ENCODE assay signal across 1 cellular context in the genomic region with DNA sequence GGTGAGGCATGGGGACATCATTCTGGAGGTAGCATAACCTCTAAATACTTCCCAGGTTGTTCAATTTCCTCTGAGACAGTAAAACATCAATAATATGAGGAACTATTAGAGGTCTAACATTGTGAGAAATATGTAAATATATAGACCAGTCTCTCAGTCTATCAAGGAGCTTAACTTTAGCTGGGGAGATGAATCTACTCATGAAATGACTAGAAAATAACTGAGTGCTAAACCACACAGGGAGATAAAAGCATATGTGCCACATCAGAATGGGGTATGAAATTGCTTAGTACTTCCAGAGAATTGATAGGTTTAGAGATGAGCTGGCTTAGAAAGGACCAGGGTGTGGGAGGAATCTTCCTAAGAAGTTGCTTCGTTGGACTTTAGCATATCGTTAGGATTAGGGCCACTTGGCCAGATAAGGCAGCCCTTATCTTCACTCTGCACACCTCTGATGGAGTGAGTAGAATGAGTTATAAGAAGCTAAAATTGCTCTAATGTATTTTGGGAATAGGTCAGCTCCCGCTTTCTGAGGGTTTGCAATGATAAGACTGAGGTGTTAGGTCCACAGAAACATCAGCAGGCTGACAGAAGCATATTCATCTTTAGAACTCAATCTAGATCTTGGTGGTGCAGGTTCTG.
A peak's percentile ranks its signal among the peaks of the same experiment; 100 is the strongest.
TF ChIP-seq lines count a peak whose summit lies in the region.

No MANE protein-coding gene starts in this region.

TF ChIP-seq in K562, 482 proteins besides CTCF, POLR2A, EP300 and RAD21 (continued from another document and continues in another):
- TF ChIP-seq, protein P1, sequence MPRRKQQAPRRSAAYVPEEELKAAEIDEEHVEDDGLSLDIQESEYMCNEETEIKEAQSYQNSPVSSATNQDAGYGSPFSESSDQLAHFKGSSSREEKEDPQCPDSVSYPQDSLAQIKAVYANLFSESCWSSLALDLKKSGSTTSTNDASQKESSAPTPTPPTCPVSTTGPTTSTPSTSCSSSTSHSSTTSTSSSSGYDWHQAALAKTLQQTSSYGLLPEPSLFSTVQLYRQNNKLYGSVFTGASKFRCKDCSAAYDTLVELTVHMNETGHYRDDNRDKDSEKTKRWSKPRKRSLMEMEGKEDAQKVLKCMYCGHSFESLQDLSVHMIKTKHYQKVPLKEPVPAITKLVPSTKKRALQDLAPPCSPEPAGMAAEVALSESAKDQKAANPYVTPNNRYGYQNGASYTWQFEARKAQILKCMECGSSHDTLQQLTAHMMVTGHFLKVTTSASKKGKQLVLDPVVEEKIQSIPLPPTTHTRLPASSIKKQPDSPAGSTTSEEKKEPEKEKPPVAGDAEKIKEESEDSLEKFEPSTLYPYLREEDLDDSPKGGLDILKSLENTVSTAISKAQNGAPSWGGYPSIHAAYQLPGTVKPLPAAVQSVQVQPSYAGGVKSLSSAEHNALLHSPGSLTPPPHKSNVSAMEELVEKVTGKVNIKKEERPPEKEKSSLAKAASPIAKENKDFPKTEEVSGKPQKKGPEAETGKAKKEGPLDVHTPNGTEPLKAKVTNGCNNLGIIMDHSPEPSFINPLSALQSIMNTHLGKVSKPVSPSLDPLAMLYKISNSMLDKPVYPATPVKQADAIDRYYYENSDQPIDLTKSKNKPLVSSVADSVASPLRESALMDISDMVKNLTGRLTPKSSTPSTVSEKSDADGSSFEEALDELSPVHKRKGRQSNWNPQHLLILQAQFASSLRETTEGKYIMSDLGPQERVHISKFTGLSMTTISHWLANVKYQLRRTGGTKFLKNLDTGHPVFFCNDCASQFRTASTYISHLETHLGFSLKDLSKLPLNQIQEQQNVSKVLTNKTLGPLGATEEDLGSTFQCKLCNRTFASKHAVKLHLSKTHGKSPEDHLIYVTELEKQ (CRISPR knock-in tag; IDR thresholded peaks at IDR 0.05) = no peak
- TF ChIP-seq ELF2 (CRISPR knock-in tag; IDR thresholded peaks at IDR 0.05) = no peak
- no peak for TF ChIP-seq XRCC5 (IDR thresholded peaks at IDR 0.05; ENCODE audit: low read depth, low read length)
- TF ChIP-seq PRPF4 (IDR thresholded peaks at IDR 0.05; ENCODE audit: insufficient read depth, low read depth, low read length, poor library complexity, severe bottlenecking) = no peak
- TF ChIP-seq ZNF444 (CRISPR knock-in tag; IDR thresholded peaks at IDR 0.05) = no peak
- TF ChIP-seq, protein P2, sequence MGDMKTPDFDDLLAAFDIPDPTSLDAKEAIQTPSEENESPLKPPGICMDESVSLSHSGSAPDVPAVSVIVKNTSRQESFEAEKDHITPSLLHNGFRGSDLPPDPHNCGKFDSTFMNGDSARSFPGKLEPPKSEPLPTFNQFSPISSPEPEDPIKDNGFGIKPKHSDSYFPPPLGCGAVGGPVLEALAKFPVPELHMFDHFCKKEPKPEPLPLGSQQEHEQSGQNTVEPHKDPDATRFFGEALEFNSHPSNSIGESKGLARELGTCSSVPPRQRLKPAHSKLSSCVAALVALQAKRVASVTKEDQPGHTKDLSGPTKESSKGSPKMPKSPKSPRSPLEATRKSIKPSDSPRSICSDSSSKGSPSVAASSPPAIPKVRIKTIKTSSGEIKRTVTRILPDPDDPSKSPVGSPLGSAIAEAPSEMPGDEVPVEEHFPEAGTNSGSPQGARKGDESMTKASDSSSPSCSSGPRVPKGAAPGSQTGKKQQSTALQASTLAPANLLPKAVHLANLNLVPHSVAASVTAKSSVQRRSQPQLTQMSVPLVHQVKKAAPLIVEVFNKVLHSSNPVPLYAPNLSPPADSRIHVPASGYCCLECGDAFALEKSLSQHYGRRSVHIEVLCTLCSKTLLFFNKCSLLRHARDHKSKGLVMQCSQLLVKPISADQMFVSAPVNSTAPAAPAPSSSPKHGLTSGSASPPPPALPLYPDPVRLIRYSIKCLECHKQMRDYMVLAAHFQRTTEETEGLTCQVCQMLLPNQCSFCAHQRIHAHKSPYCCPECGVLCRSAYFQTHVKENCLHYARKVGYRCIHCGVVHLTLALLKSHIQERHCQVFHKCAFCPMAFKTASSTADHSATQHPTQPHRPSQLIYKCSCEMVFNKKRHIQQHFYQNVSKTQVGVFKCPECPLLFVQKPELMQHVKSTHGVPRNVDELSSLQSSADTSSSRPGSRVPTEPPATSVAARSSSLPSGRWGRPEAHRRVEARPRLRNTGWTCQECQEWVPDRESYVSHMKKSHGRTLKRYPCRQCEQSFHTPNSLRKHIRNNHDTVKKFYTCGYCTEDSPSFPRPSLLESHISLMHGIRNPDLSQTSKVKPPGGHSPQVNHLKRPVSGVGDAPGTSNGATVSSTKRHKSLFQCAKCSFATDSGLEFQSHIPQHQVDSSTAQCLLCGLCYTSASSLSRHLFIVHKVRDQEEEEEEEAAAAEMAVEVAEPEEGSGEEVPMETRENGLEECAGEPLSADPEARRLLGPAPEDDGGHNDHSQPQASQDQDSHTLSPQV (IDR thresholded peaks at IDR 0.05) = no peak
- TF ChIP-seq, protein P3, sequence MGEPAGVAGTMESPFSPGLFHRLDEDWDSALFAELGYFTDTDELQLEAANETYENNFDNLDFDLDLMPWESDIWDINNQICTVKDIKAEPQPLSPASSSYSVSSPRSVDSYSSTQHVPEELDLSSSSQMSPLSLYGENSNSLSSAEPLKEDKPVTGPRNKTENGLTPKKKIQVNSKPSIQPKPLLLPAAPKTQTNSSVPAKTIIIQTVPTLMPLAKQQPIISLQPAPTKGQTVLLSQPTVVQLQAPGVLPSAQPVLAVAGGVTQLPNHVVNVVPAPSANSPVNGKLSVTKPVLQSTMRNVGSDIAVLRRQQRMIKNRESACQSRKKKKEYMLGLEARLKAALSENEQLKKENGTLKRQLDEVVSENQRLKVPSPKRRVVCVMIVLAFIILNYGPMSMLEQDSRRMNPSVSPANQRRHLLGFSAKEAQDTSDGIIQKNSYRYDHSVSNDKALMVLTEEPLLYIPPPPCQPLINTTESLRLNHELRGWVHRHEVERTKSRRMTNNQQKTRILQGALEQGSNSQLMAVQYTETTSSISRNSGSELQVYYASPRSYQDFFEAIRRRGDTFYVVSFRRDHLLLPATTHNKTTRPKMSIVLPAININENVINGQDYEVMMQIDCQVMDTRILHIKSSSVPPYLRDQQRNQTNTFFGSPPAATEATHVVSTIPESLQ (CRISPR knock-in tag; IDR thresholded peaks at IDR 0.05) = no peak
- TF ChIP-seq MTA3 (IDR thresholded peaks at IDR 0.05; ENCODE audit: borderline replicate concordance) = peak; percentile 71; the same call in 1 of the 2 replicates
- peak; percentile 83 for TF ChIP-seq LCOR (CRISPR knock-in tag; IDR thresholded peaks at IDR 0.05)
- no peak for TF ChIP-seq ZNF830 (CRISPR knock-in tag; IDR thresholded peaks at IDR 0.05)
- peak; percentile 89 for TF ChIP-seq CBFA2T2 (conservative IDR thresholded peaks at IDR 0.05)
- TF ChIP-seq RBM14 (IDR thresholded peaks at IDR 0.05; ENCODE audit: borderline replicate concordance, insufficient read depth, low read depth, low read length) = no peak
- no peak for TF ChIP-seq SRSF1 (IDR thresholded peaks at IDR 0.05; ENCODE audit: low read depth, low read length)
- TF ChIP-seq SAFB (IDR thresholded peaks at IDR 0.05; ENCODE audit: borderline replicate concordance, low read depth, low read length) = no peak
- no peak for TF ChIP-seq ZBTB7A (IDR thresholded peaks at IDR 0.05; ENCODE audit: borderline replicate concordance, control insufficient read depth, low read depth, low read length)
- TF ChIP-seq PTTG1 (tag; IDR thresholded peaks at IDR 0.05; ENCODE audit: low read depth) = no peak
- TF ChIP-seq, protein P4, sequence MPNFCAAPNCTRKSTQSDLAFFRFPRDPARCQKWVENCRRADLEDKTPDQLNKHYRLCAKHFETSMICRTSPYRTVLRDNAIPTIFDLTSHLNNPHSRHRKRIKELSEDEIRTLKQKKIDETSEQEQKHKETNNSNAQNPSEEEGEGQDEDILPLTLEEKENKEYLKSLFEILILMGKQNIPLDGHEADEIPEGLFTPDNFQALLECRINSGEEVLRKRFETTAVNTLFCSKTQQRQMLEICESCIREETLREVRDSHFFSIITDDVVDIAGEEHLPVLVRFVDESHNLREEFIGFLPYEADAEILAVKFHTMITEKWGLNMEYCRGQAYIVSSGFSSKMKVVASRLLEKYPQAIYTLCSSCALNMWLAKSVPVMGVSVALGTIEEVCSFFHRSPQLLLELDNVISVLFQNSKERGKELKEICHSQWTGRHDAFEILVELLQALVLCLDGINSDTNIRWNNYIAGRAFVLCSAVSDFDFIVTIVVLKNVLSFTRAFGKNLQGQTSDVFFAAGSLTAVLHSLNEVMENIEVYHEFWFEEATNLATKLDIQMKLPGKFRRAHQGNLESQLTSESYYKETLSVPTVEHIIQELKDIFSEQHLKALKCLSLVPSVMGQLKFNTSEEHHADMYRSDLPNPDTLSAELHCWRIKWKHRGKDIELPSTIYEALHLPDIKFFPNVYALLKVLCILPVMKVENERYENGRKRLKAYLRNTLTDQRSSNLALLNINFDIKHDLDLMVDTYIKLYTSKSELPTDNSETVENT (CRISPR knock-in tag; IDR thresholded peaks at IDR 0.05) = no peak
- TF ChIP-seq BDP1 (IDR thresholded peaks at IDR 0.05; ENCODE audit: insufficient read depth, insufficient read length) = no peak
- peak; percentile 97 for TF ChIP-seq TEAD4 (IDR thresholded peaks at IDR 0.05; ENCODE audit: low read length)
- TF ChIP-seq TEAD4 (CRISPR knock-in tag; IDR thresholded peaks at IDR 0.05; ENCODE audit: borderline replicate concordance) = no peak
- TF ChIP-seq CBX3 (IDR thresholded peaks at IDR 0.05; ENCODE audit: borderline replicate concordance in 1 of 2, low read length in 2 of 2) = peak in 1 of 2 experiments; percentile 33; a peak in 1 of 3 replicates
- no peak for TF ChIP-seq ZFP36 (IDR thresholded peaks at IDR 0.05; ENCODE audit: low read depth, low read length, partially characterized antibody)
- no peak for TF ChIP-seq TARDBP (IDR thresholded peaks at IDR 0.05)
- no peak for TF ChIP-seq FOXJ3 (CRISPR knock-in tag; IDR thresholded peaks at IDR 0.05)
- TF ChIP-seq NFE2 (IDR thresholded peaks at IDR 0.05; ENCODE audit: low read depth) = peak; percentile 62; the same call in 1 of the 2 replicates
- TF ChIP-seq, protein P5, sequence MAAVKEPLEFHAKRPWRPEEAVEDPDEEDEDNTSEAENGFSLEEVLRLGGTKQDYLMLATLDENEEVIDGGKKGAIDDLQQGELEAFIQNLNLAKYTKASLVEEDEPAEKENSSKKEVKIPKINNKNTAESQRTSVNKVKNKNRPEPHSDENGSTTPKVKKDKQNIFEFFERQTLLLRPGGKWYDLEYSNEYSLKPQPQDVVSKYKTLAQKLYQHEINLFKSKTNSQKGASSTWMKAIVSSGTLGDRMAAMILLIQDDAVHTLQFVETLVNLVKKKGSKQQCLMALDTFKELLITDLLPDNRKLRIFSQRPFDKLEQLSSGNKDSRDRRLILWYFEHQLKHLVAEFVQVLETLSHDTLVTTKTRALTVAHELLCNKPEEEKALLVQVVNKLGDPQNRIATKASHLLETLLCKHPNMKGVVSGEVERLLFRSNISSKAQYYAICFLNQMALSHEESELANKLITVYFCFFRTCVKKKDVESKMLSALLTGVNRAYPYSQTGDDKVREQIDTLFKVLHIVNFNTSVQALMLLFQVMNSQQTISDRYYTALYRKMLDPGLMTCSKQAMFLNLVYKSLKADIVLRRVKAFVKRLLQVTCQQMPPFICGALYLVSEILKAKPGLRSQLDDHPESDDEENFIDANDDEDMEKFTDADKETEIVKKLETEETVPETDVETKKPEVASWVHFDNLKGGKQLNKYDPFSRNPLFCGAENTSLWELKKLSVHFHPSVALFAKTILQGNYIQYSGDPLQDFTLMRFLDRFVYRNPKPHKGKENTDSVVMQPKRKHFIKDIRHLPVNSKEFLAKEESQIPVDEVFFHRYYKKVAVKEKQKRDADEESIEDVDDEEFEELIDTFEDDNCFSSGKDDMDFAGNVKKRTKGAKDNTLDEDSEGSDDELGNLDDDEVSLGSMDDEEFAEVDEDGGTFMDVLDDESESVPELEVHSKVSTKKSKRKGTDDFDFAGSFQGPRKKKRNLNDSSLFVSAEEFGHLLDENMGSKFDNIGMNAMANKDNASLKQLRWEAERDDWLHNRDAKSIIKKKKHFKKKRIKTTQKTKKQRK (IDR thresholded peaks at IDR 0.05; ENCODE audit: borderline replicate concordance, low read depth, low read length) = no peak
- TF ChIP-seq SREBF1 (IDR thresholded peaks at IDR 0.05; ENCODE audit: borderline replicate concordance, low read depth, low read length) = no peak
- TF ChIP-seq, protein P6, sequence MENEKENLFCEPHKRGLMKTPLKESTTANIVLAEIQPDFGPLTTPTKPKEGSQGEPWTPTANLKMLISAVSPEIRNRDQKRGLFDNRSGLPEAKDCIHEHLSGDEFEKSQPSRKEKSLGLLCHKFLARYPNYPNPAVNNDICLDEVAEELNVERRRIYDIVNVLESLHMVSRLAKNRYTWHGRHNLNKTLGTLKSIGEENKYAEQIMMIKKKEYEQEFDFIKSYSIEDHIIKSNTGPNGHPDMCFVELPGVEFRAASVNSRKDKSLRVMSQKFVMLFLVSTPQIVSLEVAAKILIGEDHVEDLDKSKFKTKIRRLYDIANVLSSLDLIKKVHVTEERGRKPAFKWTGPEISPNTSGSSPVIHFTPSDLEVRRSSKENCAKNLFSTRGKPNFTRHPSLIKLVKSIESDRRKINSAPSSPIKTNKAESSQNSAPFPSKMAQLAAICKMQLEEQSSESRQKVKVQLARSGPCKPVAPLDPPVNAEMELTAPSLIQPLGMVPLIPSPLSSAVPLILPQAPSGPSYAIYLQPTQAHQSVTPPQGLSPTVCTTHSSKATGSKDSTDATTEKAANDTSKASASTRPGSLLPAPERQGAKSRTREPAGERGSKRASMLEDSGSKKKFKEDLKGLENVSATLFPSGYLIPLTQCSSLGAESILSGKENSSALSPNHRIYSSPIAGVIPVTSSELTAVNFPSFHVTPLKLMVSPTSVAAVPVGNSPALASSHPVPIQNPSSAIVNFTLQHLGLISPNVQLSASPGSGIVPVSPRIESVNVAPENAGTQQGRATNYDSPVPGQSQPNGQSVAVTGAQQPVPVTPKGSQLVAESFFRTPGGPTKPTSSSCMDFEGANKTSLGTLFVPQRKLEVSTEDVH (IDR thresholded peaks at IDR 0.05; ENCODE audit: low read depth, partially characterized antibody) = no peak
- TF ChIP-seq LEF1 (IDR thresholded peaks at IDR 0.05) = peak; percentile 59; the same call in 1 of the 2 replicates
- TF ChIP-seq, protein P7, sequence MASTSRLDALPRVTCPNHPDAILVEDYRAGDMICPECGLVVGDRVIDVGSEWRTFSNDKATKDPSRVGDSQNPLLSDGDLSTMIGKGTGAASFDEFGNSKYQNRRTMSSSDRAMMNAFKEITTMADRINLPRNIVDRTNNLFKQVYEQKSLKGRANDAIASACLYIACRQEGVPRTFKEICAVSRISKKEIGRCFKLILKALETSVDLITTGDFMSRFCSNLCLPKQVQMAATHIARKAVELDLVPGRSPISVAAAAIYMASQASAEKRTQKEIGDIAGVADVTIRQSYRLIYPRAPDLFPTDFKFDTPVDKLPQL (IDR thresholded peaks at IDR 0.05; ENCODE audit: extremely low read depth, insufficient read length) = no peak
- no peak for TF ChIP-seq TCFL5 (CRISPR knock-in tag; conservative IDR thresholded peaks at IDR 0.05)
- TF ChIP-seq ZNF644 (tag; IDR thresholded peaks at IDR 0.05; ENCODE audit: low read depth) = no peak
- no peak for TF ChIP-seq MTF1 (CRISPR knock-in tag; IDR thresholded peaks at IDR 0.05; ENCODE audit: borderline replicate concordance)
- TF ChIP-seq, protein P8, sequence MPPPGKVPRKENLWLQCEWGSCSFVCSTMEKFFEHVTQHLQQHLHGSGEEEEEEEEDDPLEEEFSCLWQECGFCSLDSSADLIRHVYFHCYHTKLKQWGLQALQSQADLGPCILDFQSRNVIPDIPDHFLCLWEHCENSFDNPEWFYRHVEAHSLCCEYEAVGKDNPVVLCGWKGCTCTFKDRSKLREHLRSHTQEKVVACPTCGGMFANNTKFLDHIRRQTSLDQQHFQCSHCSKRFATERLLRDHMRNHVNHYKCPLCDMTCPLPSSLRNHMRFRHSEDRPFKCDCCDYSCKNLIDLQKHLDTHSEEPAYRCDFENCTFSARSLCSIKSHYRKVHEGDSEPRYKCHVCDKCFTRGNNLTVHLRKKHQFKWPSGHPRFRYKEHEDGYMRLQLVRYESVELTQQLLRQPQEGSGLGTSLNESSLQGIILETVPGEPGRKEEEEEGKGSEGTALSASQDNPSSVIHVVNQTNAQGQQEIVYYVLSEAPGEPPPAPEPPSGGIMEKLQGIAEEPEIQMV (tag; conservative IDR thresholded peaks at IDR 0.05; ENCODE audit: low read depth) = no peak
- no peak for TF ChIP-seq CC2D1A (IDR thresholded peaks at IDR 0.05)
